8 cellular contexts compared by ENCODE assay signal in genomic region chr4:185165605-185166063, GRCh38. TPM values are rescaled to one million over a fixed set of nuclear protein-coding genes. Genes with fewer than 3 reads are reported as not detected.
DNase-seq lines count a peak whose midpoint lies in the region; ATAC-seq, FAIRE-seq and TF ChIP-seq lines count a peak whose summit lies in the region.

No MANE protein-coding gene starts in this region.

- DNase-seq in COLO829 (ENCODE audit: low spot score) (peak; percentile 75), amniotic epithelial cell (ENCODE audit: low read depth) (peak; percentile 97), thoracic aorta (ENCODE audit: low spot score) (no peak), RCC 7860 (ENCODE audit: low spot score) (no peak), thyroid gland (no peak), body of pancreas (no peak)

- intact Hi-C loops in thyroid gland (cut with DNase I), result no loop called here
- intact Hi-C loops in body of pancreas (cut with DNase I), result no loop called here

- FAIRE-seq in RCC 7860 (lab: Jason Lieb, UNC), result no peak

- H3K27me3 ChIP-seq in thoracic aorta (replicated peaks; ENCODE audit: insufficient read depth) (no peaks in the 10 kb centered on the region), thyroid gland (no peaks in the 10 kb centered on the region), body of pancreas (no peaks in the 10 kb centered on the region)

- H3K9me3 ChIP-seq in thoracic aorta (no peaks in the 10 kb centered on the region), thyroid gland (no peaks in the 10 kb centered on the region), body of pancreas (no peaks in the 10 kb centered on the region)

- H3K4me1 ChIP-seq in thoracic aorta (ENCODE audit: control insufficient read depth in 1 of 2, low read depth in 2 of 2) (peaks cover 0 to 15% of the 10 kb centered on the region in 2 donors), thyroid gland (no peaks in the 10 kb centered on the region), body of pancreas (no peaks in the 10 kb centered on the region)

- no peak for TF ChIP-seq POLR2A in thyroid gland (IDR thresholded peaks at IDR 0.05)
- TF ChIP-seq POLR2A in body of pancreas (IDR thresholded peaks at IDR 0.05), result no peak

- H3K27ac ChIP-seq in thoracic aorta (peak overlapping the region; percentile 9 to 27), thyroid gland (no peak overlapping the region), body of pancreas (no peak overlapping the region)

- WGBS in thyroid gland, 2 donors, result 63 to 73% methylated on average over 2 of the region's 2 CpGs
- 63 to 67% methylated on average over 2 of the region's 2 CpGs for WGBS in body of pancreas, 2 donors

- H3K36me3 ChIP-seq in thoracic aorta (peaks cover 10% of the 10 kb centered on the region), thyroid gland (peaks cover 5 to 8% of the 10 kb centered on the region in 2 donors), body of pancreas (replicated peaks in 1 of 2; ENCODE audit: insufficient read depth in 1 of 2, low read depth in 2 of 2) (peaks cover 0 to 3% of the 10 kb centered on the region in 2 donors)

- TF ChIP-seq CTCF in thoracic aorta (IDR thresholded peaks at IDR 0.05) (no peak), thyroid gland (IDR thresholded peaks at IDR 0.05) (no peak), body of pancreas (IDR thresholded peaks at IDR 0.05) (no peak)

- H3K4me3 ChIP-seq in thoracic aorta (no peak overlapping the region), thyroid gland (replicated peaks in 1 of 3) (no peak overlapping the region), body of pancreas (no peak overlapping the region)

- ATAC-seq in GM19351 (IDR thresholded peaks at IDR 0.05; ENCODE audit: unreplicated experiment), result peak; percentile 98
- ATAC-seq in HG03196 (IDR thresholded peaks at IDR 0.05; ENCODE audit: unreplicated experiment), result peak; percentile 90
- no peak for ATAC-seq in thoracic aorta (ENCODE audit: insufficient number of reproducible peaks, low FRiP score, low read depth)
- ATAC-seq in body of pancreas, result no peak

RNA-seq across cellular contexts. Expression of gene SLC25A4, which starts 22.6 kb away (rescaled TPM):
- total RNA-seq in thoracic aorta (100 to 1,000 TPM in 1 of 2 donors, 10 to 100 TPM in 1; 78.3 to 108 TPM), thyroid gland (10 to 100 TPM; 26.7 to 56.7 (median 41.8) TPM), body of pancreas (10 to 100 TPM; 11.7 to 21.8 TPM)

RNA-seq across cellular contexts. Expression of gene CFAP97, which starts 38.2 kb away (rescaled TPM):
- 10 to 100 TPM; 40.8 to 62.2 TPM for total RNA-seq in thoracic aorta
- total RNA-seq in thyroid gland, result 10 to 100 TPM; 44.5 to 63.3 (median 59.1) TPM
- total RNA-seq in body of pancreas, result 10 to 100 TPM; 17.1 to 19.5 TPM

RNA-seq across cellular contexts. Expression of gene SNX25, which starts 43.8 kb away (rescaled TPM):
- 10 to 100 TPM; 31.3 to 38.0 TPM for total RNA-seq in thoracic aorta
- total RNA-seq in thyroid gland, result 10 to 100 TPM; 36.9 to 71.3 (median 42.7) TPM
- 10 to 100 TPM; 16.6 to 25.7 TPM for total RNA-seq in body of pancreas

Comparison
In these comparisons a context has a peak if more than half of its experiments do, and no peak if none do; other contexts are left out.
1. DNase-seq: peak in COLO829 (single experiment) and amniotic epithelial cell (single experiment); none in thoracic aorta (single experiment), RCC 7860 (single experiment), thyroid gland (0 of 2) and body of pancreas (0 of 4).
2. ATAC-seq: peak in GM19351 (single experiment) and HG03196 (single experiment); none in thoracic aorta (single experiment) and body of pancreas (single experiment).
3. H3K27ac ChIP-seq: peak in thoracic aorta (2 of 2); none in thyroid gland (0 of 3) and body of pancreas (0 of 4).